Comparison of ENCODE assay signal across 8 cellular contexts in genomic region chr6:7389162-7389450, GRCh38. TPM values are rescaled to one million over a fixed set of nuclear protein-coding genes. Genes with fewer than 3 reads are reported as not detected.
A peak's percentile ranks its signal among the peaks of the same experiment; 100 is the strongest.
DNase-seq lines count a peak whose midpoint lies in the region; ATAC-seq, FAIRE-seq and TF ChIP-seq lines count a peak whose summit lies in the region.

No MANE protein-coding gene starts in this region.

- peaks cover 5% of the 10 kb centered on the region; the same call in 1 of the 2 replicates for H3F3A ChIP-seq in SU-DHL-6 (ENCODE audit: insufficient read depth)

- DNase-seq in activated CD4-positive, alpha-beta T cell treated with anti-CD3 and anti-CD28 coated beads, Interleukin-2, amount 10 ng/mL, durations not matched to agents 7 days and 5 days, result no peak
- DNase-seq in activated CD4-positive, alpha-beta T cell treated with anti-CD3 and anti-CD28 coated beads for 48 hours, result no peak
- DNase-seq in fibroblast of the aortic adventitia (ENCODE audit: low read depth) (peak; percentile 59), pancreas (peak in 1 of 6 donors; percentile 70), SK-N-DZ (ENCODE audit: low spot score) (no peak)
- no peak for DNase-seq in stimulated activated naive CD4-positive, alpha-beta T cell (lab: John Stamatoyannopoulos, UW)

- H3K4me1 ChIP-seq in pancreas, result peaks cover 0 to 23% (median 16%) of the 10 kb centered on the region in 3 donors

- peak overlapping the region; percentile 63 for H3K9ac ChIP-seq in SU-DHL-6 (ENCODE audit: low read length)

- peaks cover 11% of the 10 kb centered on the region for H3K36me3 ChIP-seq in SU-DHL-6 (ENCODE audit: low read length)
- H3K36me3 ChIP-seq in pancreas, result no peaks in the 10 kb centered on the region

- no peaks in the 10 kb centered on the region for H3K9me3 Mint-ChIP-seq in activated CD4-positive, alpha-beta T cell treated with anti-CD3 and anti-CD28 coated beads, Interleukin-2, amount 10 ng/mL, durations not matched to agents 7 days and 5 days

- peak overlapping the region; percentile 94 for H3K27ac Mint-ChIP-seq in activated CD4-positive, alpha-beta T cell treated with anti-CD3 and anti-CD28 coated beads, Interleukin-2, amount 10 ng/mL, durations not matched to agents 7 days and 5 days

- H3K9me2 ChIP-seq in SU-DHL-6 (replicated peaks; ENCODE audit: insufficient read depth, low read length), result no peaks in the 10 kb centered on the region

- FAIRE-seq in pancreas (lab: Jason Lieb, UNC), result no peak

- H3K27me3 ChIP-seq in SU-DHL-6 (ENCODE audit: low read length) (no peaks in the 10 kb centered on the region), pancreas (no peaks in the 10 kb centered on the region)

- H4K20me1 ChIP-seq in SU-DHL-6 (ENCODE audit: low read depth, low read length), result peaks cover 8% of the 10 kb centered on the region

- H3K4me2 ChIP-seq in SU-DHL-6 (ENCODE audit: low read depth, low read length, poor library complexity, severe bottlenecking), result peak overlapping the region; percentile 67

- intact Hi-C loops in pancreas (cut with DNase I), result loop anchor here in 1 of 3 donors (10.0 kb wide), 1 partner anchor 74 kb away; the partner anchor contains the start of gene SSR1

- peaks cover 41% of the 10 kb centered on the region for H3K4me1 Mint-ChIP-seq in activated CD4-positive, alpha-beta T cell treated with anti-CD3 and anti-CD28 coated beads, Interleukin-2, amount 10 ng/mL, durations not matched to agents 7 days and 5 days

- peak; percentile 65 to 84 (median 76) for ATAC-seq in pancreas
- no peak for ATAC-seq in GM21526 (IDR thresholded peaks at IDR 0.05; ENCODE audit: low FRiP score, unreplicated experiment)

- H3K36me3 Mint-ChIP-seq in activated CD4-positive, alpha-beta T cell treated with anti-CD3 and anti-CD28 coated beads, Interleukin-2, amount 10 ng/mL, durations not matched to agents 7 days and 5 days (ENCODE audit: low read depth), result peaks cover 23% of the 10 kb centered on the region

- CTCF ChIA-PET in activated CD4-positive, alpha-beta T cell treated with anti-CD3 and anti-CD28 coated beads, Interleukin-2, amount 10 ng/mL, durations not matched to agents 7 days and 5 days (lab: Charles Lee), result interaction anchor here (0.9 to 1.6 kb wide), 6 partner anchors 8 to 200 kb away, joined by 3 to 4 read pairs (median 3); partner anchors contain the start of gene SNRNP48

- H2AFZ ChIP-seq in SU-DHL-6 (ENCODE audit: low read depth, low read length, severe bottlenecking), result peak overlapping the region; percentile 64

- H3K27ac ChIP-seq in SU-DHL-6 (ENCODE audit: low read depth, low read length) (peak overlapping the region; percentile 66), pancreas (peak overlapping the region; percentile 73 to 92 (median 86))

- H3K4me3 ChIP-seq in SU-DHL-6 (ENCODE audit: insufficient read depth, low read length, poor library complexity, severe bottlenecking) (peak overlapping the region; percentile 60), fibroblast of the aortic adventitia (ENCODE audit: low read depth, low read length) (peak overlapping the region; percentile 66), pancreas (peak overlapping the region; percentile 72 to 83 (median 78))

- H3K4me3 Mint-ChIP-seq in activated CD4-positive, alpha-beta T cell treated with anti-CD3 and anti-CD28 coated beads, Interleukin-2, amount 10 ng/mL, durations not matched to agents 7 days and 5 days, result peak overlapping the region; percentile 89

- no peaks in the 10 kb centered on the region for H3K27me3 Mint-ChIP-seq in activated CD4-positive, alpha-beta T cell treated with anti-CD3 and anti-CD28 coated beads, Interleukin-2, amount 10 ng/mL, durations not matched to agents 7 days and 5 days

- peaks cover 41% of the 10 kb centered on the region for H3K79me2 ChIP-seq in SU-DHL-6 (ENCODE audit: insufficient read depth, low read length)

- H3K9me3 ChIP-seq in SU-DHL-6 (ENCODE audit: insufficient read depth, low read length), result no peaks in the 10 kb centered on the region
- no peaks in the 10 kb centered on the region for H3K9me3 ChIP-seq in pancreas

- POLR2A ChIA-PET in activated CD4-positive, alpha-beta T cell treated with anti-CD3 and anti-CD28 coated beads, Interleukin-2, amount 10 ng/mL, durations not matched to agents 7 days and 5 days (lab: Charles Lee), result interaction anchor here (0.6 to 0.7 kb wide), 2 partner anchors 13 to 73 kb away, joined by 3 read pairs; no protein-coding TSS in a partner anchor

- 0% methylated on average over 11 of the region's 11 CpGs for WGBS in pancreas, 2 donors

- TF ChIP-seq CTCF in SU-DHL-6 (IDR thresholded peaks at IDR 0.05; ENCODE audit: insufficient read depth, low read length, poor library complexity, severe bottlenecking) (no peak), fibroblast of the aortic adventitia (IDR thresholded peaks at IDR 0.05; ENCODE audit: insufficient read depth, low read length) (no peak), pancreas (IDR thresholded peaks at IDR 0.05) (no peak)

RNA-seq across cellular contexts. Expression of gene CAGE1, which starts 0.4 kb away (rescaled TPM):
- under 1 TPM in 1 of 2 experiments, not detected in 1; 0.12 TPM for total RNA-seq in activated CD4-positive, alpha-beta T cell treated with anti-CD3 and anti-CD28 coated beads, Interleukin-2, amount 10 ng/mL, durations not matched to agents 7 days and 5 days
- total RNA-seq in fibroblast of the aortic adventitia (ENCODE audit: low replicate concordance), result 0.33 and 0.36 TPM in 2 replicates
- under 1 TPM in 1 of 6 donors, not detected in 5; 0.09 TPM for total RNA-seq in pancreas
- polyA plus RNA-seq in pancreas, result not detected
- 0.09 TPM in 1 of 2 replicates, not detected in the other for polyA plus RNA-seq in SK-N-DZ (2014; cell fraction: cytosol; rRNA removed)
- not detected in 2 replicates for polyA plus RNA-seq in SK-N-DZ (2014; cell fraction: nucleus; rRNA removed)

RNA-seq across cellular contexts. Expression of gene RIOK1, which starts 0.5 kb away (rescaled TPM):
- total RNA-seq in activated CD4-positive, alpha-beta T cell treated with anti-CD3 and anti-CD28 coated beads, Interleukin-2, amount 10 ng/mL, durations not matched to agents 7 days and 5 days, result 10 to 100 TPM; 25.8 to 29.1 TPM
- 13.7 and 16.8 TPM in 2 replicates for total RNA-seq in fibroblast of the aortic adventitia (ENCODE audit: low replicate concordance)
- total RNA-seq in pancreas, result 10 to 100 TPM in 3 of 6 donors, 1 to 10 TPM in 3; 6.6 to 10.9 (median 9.5) TPM
- polyA plus RNA-seq in pancreas, result 10 to 100 TPM in 1 of 2 donors, 1 to 10 TPM in 1; 6.9 to 11.0 TPM
- 25.8 and 28.9 TPM in 2 replicates for polyA plus RNA-seq in SK-N-DZ (2014; cell fraction: cytosol; rRNA removed)
- 32.1 and 37.4 TPM in 2 replicates for polyA plus RNA-seq in SK-N-DZ (2014; cell fraction: nucleus; rRNA removed)
